In the genomic region with DNA sequence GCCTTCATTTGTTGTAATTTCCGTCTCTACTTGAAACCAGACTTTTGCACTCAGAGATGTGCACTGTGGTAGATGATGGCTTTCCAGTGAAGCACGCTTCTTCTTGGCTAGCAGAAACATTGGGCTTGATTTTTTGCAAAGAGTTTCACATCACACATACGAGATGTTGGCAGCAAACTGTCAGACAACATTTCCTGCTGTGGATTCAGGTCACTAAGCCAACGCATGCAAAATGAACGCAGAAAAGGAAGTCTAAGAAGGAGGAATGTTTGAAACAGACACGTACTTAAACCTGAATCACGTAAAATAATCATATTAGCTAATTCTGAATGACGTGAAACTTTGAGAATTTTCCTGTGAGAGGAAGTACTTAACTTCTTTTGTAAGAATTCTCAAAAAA, we compare ENCODE assay signal across 17 cellular contexts.
DNase-seq lines count a peak whose midpoint lies in the region; ATAC-seq and TF ChIP-seq lines count a peak whose summit lies in the region.
"Had no signal": no experiment of that assay in that cellular context is flagged by ENCODE, and none has a peak within 500 bp of the region (broad histone marks: within the 10 kb centered on the region; RNA-seq: fewer than 3 reads in every experiment).

No MANE protein-coding gene starts in this region.

- H3K27me3 ChIP-seq in CD4-positive, alpha-beta T cell (ENCODE audit: control insufficient read depth, insufficient read depth, low read length): no peaks in the 10 kb centered on the region
- H3K27me3 ChIP-seq: dorsolateral prefrontal cortex, foreskin keratinocyte had no signal

- CTCF ChIA-PET in CD4-positive, alpha-beta T cell (lab: Charles Lee): no interaction called here

- no peaks in the 10 kb centered on the region for H3K9me3 ChIP-seq in CD4-positive, alpha-beta T cell (ENCODE audit: control insufficient read depth, low read length)

- DNase-seq in CD4-positive, alpha-beta T cell: peak in 1 of 10 experiments; percentile 13
- DNase-seq in NOMO-1 (lab: John Stamatoyannopoulos, UW; ENCODE audit: unreplicated experiment in 2 of 2) (peak; percentile 29 to 40), natural killer cell (no peak), COLO829 (ENCODE audit: low spot score) (no peak)
- DNase-seq: activated CD8-positive, alpha-beta T cell treated with anti-CD3 and anti-CD28 coated beads for 36 hours; foreskin keratinocyte; GF-D8; islet precursor cell; NCI-H1694; NCI-H526 treated with DMSO at 0.1 percent for 48 hours; retina; stimulated activated CD4-positive, alpha-beta T cell treated with anti-CD3 and anti-CD28 coated beads, Interleukin-4, amount 100 ng/mL, for 1 hour; T-helper 9 cell had no signal

- no peaks in the 10 kb centered on the region for H3K9me3 Mint-ChIP-seq in CD4-positive, alpha-beta T cell
- H3K9me3 Mint-ChIP-seq in dendritic cell treated with granulocyte-macrophage colony-stimulating factor and Interleukin-4, amounts not matched to agents 40 ng/mL and 50 ng/mL, for 4 days: no peaks in the 10 kb centered on the region
- no peaks in the 10 kb centered on the region for H3K9me3 Mint-ChIP-seq in natural killer cell
- H3K9me3 Mint-ChIP-seq: activated CD8-positive, alpha-beta T cell treated with anti-CD3 and anti-CD28 coated beads for 36 hours had no signal

- H3K27ac Mint-ChIP-seq in CD4-positive, alpha-beta T cell: peak overlapping the region; percentile 90
- H3K27ac Mint-ChIP-seq in dendritic cell treated with granulocyte-macrophage colony-stimulating factor and Interleukin-4, amounts not matched to agents 40 ng/mL and 50 ng/mL, for 4 days: peak overlapping the region; percentile 50
- H3K27ac Mint-ChIP-seq in natural killer cell: peak overlapping the region; percentile 51 to 82
- H3K27ac Mint-ChIP-seq: activated CD8-positive, alpha-beta T cell treated with anti-CD3 and anti-CD28 coated beads for 36 hours had no signal

- intact Hi-C loops in CD4-positive, alpha-beta T cell (cut with DNase I, micrococcal nuclease): loop anchor here in 1 of 2 experiments (5.0 kb wide), 1 partner anchor 92 kb away; no protein-coding TSS in a partner anchor
- intact Hi-C loops in dendritic cell treated with granulocyte-macrophage colony-stimulating factor and Interleukin-4, amounts not matched to agents 40 ng/mL and 50 ng/mL, for 4 days (cut with micrococcal nuclease): loop anchor here (2.0 kb wide), 2 partner anchors 15 to 91 kb away; no protein-coding TSS in a partner anchor
- intact Hi-C loops in natural killer cell (cut with micrococcal nuclease): no loop called here

- peaks cover 36% of the 10 kb centered on the region for H3K4me1 Mint-ChIP-seq in CD4-positive, alpha-beta T cell (ENCODE audit: low read depth)
- H3K4me1 Mint-ChIP-seq in dendritic cell treated with granulocyte-macrophage colony-stimulating factor and Interleukin-4, amounts not matched to agents 40 ng/mL and 50 ng/mL, for 4 days (ENCODE audit: low read depth): peaks cover 38% of the 10 kb centered on the region
- peaks cover 12 to 14% of the 10 kb centered on the region in 2 donors for H3K4me1 Mint-ChIP-seq in natural killer cell

- no peak overlapping the region for H3K27ac ChIP-seq in CD4-positive, alpha-beta T cell (ENCODE audit: low read depth, low read length)
- H3K27ac ChIP-seq: foreskin keratinocyte had no signal

- no peaks in the 10 kb centered on the region for H3K36me3 Mint-ChIP-seq in CD4-positive, alpha-beta T cell (ENCODE audit: low read depth)
- H3K36me3 Mint-ChIP-seq in dendritic cell treated with granulocyte-macrophage colony-stimulating factor and Interleukin-4, amounts not matched to agents 40 ng/mL and 50 ng/mL, for 4 days (ENCODE audit: low read depth): no peaks in the 10 kb centered on the region
- H3K36me3 Mint-ChIP-seq in natural killer cell: no peaks in the 10 kb centered on the region

- peak; percentile 48 for ATAC-seq in CD4-positive, alpha-beta T cell (ENCODE audit: poor library complexity)
- ATAC-seq in natural killer cell (peak; percentile 51 to 73 (median 60)), GM19035 (IDR thresholded peaks at IDR 0.05; ENCODE audit: unreplicated experiment) (no peak), GM19328 (IDR thresholded peaks at IDR 0.05; ENCODE audit: unreplicated experiment) (no peak)
- ATAC-seq: activated CD8-positive, alpha-beta T cell treated with anti-CD3 and anti-CD28 coated beads for 36 hours; foreskin keratinocyte had no signal

- H3K27me3 Mint-ChIP-seq in CD4-positive, alpha-beta T cell: peaks cover 4% of the 10 kb centered on the region
- no peaks in the 10 kb centered on the region for H3K27me3 Mint-ChIP-seq in dendritic cell treated with granulocyte-macrophage colony-stimulating factor and Interleukin-4, amounts not matched to agents 40 ng/mL and 50 ng/mL, for 4 days
- H3K27me3 Mint-ChIP-seq in natural killer cell (ENCODE audit: low read depth in 2 of 2): peaks cover 0 to 5% of the 10 kb centered on the region in 2 donors

- no peak for TF ChIP-seq CTCF in CD4-positive, alpha-beta T cell (IDR thresholded peaks at IDR 0.05)
- TF ChIP-seq CTCF in natural killer cell (IDR thresholded peaks at IDR 0.05): no peak

- H3K4me3 Mint-ChIP-seq in CD4-positive, alpha-beta T cell: peak overlapping the region; percentile 62
- no peak overlapping the region for H3K4me3 Mint-ChIP-seq in dendritic cell treated with granulocyte-macrophage colony-stimulating factor and Interleukin-4, amounts not matched to agents 40 ng/mL and 50 ng/mL, for 4 days
- peak overlapping the region; percentile 4 for H3K4me3 Mint-ChIP-seq in natural killer cell
- H3K4me3 Mint-ChIP-seq: activated CD8-positive, alpha-beta T cell treated with anti-CD3 and anti-CD28 coated beads for 36 hours had no signal

- POLR2A ChIA-PET in CD4-positive, alpha-beta T cell (lab: Charles Lee): interaction anchor here (0.7 to 3.1 kb wide), 2 partner anchors 160 to 240 kb away, joined by 3 to 50 read pairs; a partner anchor contains a TSS

Comparison
In these comparisons a context has a peak if more than half of its experiments do, and no peak if none do; other contexts are left out.
1. ATAC-seq: peak in CD4-positive, alpha-beta T cell (single experiment) and natural killer cell (3 of 3); none in GM19035 (single experiment) and GM19328 (single experiment).
2. DNase-seq: peak in NOMO-1 (2 of 2); none in natural killer cell (single experiment) and COLO829 (single experiment).
3. Peak in every context shown above with its lines, with median percentiles within 50 percentile points of each other: H3K27ac Mint-ChIP-seq.